Comparison of ENCODE assay signal across 8 cellular contexts in genomic region chr9:113150670-113151591, GRCh38. TPM values are rescaled to one million over a fixed set of nuclear protein-coding genes. Genes with fewer than 3 reads are reported as not detected.
DNase-seq lines count a peak whose midpoint lies in the region; ATAC-seq and TF ChIP-seq lines count a peak whose summit lies in the region.

SLC31A2 (plus strand) TSS chr9:113151007; CDS start chr9:113151075, 68 bp downstream.

- H3K4me3 ChIP-seq in SU-DHL-6 (ENCODE audit: insufficient read depth, low read length, poor library complexity, severe bottlenecking) (peak within 1 kb of the TSS; percentile 74), heart left ventricle (peak within 1 kb of the TSS; percentile 72 to 98 (median 94)), tibial nerve (peak within 1 kb of the TSS; percentile 75 to 98 (median 83))

- WGBS in heart left ventricle, 4 donors: 1% methylated on average over 48 to 87 of the region's 87 CpGs
- 1% methylated on average over 28 to 40 of the region's 87 CpGs for WGBS in tibial nerve, 2 donors

- no peaks in the 10 kb centered on the region for H3K36me3 ChIP-seq in SU-DHL-6 (ENCODE audit: low read length)
- no peaks in the 10 kb centered on the region for H3K36me3 ChIP-seq in heart left ventricle
- peaks cover 0 to 8% (median 0%) of the 10 kb centered on the region in 3 donors for H3K36me3 ChIP-seq in tibial nerve

- TF ChIP-seq CTCF in GM10248 (IDR thresholded peaks at IDR 0.05; ENCODE audit: control extremely low read depth, extremely low read depth, low read depth, missing control alignments) (peak; percentile 61), HFFc6 (IDR thresholded peaks at IDR 0.05) (peak; percentile 71), SU-DHL-6 (IDR thresholded peaks at IDR 0.05; ENCODE audit: insufficient read depth, low read length, poor library complexity, severe bottlenecking) (peak; percentile 32), heart left ventricle (IDR thresholded peaks at IDR 0.05) (peak in 10 of 12 donors; percentile 32 to 67 (median 44)), tibial nerve (IDR thresholded peaks at IDR 0.05) (peak; percentile 28 to 42 (median 38))

- no peaks in the 10 kb centered on the region for H3K9me3 Mint-ChIP-seq in HFFc6
- H3K9me3 Mint-ChIP-seq in activated naive CD8-positive, alpha-beta T cell treated with anti-CD3 and anti-CD28 coated beads, Interleukin-2, amount 50 U/mL, for 24 hours: no peaks in the 10 kb centered on the region

- POLR2A ChIA-PET in GM10248 (lab: Yijun Ruan, JAX): interaction anchor here (0.6 kb wide), 1 partner anchor 227 kb away, joined by 3 read pairs; no protein-coding TSS in a partner anchor

- peaks cover 17% of the 10 kb centered on the region for H3K27me3 Mint-ChIP-seq in HFFc6 (ENCODE audit: insufficient read depth)
- H3K27me3 Mint-ChIP-seq in activated naive CD8-positive, alpha-beta T cell treated with anti-CD3 and anti-CD28 coated beads, Interleukin-2, amount 50 U/mL, for 24 hours: peaks cover 2% of the 10 kb centered on the region

- H3K36me3 Mint-ChIP-seq in HFFc6 (ENCODE audit: low read depth): no peaks in the 10 kb centered on the region
- no peaks in the 10 kb centered on the region for H3K36me3 Mint-ChIP-seq in activated naive CD8-positive, alpha-beta T cell treated with anti-CD3 and anti-CD28 coated beads, Interleukin-2, amount 50 U/mL, for 24 hours (ENCODE audit: low read depth)

- H3K9ac ChIP-seq in SU-DHL-6 (ENCODE audit: low read length): peak within 1 kb of the TSS; percentile 66

- peak within 1 kb of the TSS; percentile 91 for H2AFZ ChIP-seq in SU-DHL-6 (ENCODE audit: low read depth, low read length, severe bottlenecking)

- no peaks in the 10 kb centered on the region for H4K20me1 ChIP-seq in SU-DHL-6 (ENCODE audit: low read depth, low read length)

- CTCF ChIA-PET in GM10248 (lab: Yijun Ruan, JAX): interaction anchor here (0.8 to 1.8 kb wide), 14 partner anchors 10 to 507 kb away, joined by 3 to 7 read pairs (median 4); partner anchors contain the start of genes CDC26 and PRPF4

- H3K4me3 Mint-ChIP-seq in HFFc6: peak within 1 kb of the TSS; percentile 75
- H3K4me3 Mint-ChIP-seq in activated naive CD8-positive, alpha-beta T cell treated with anti-CD3 and anti-CD28 coated beads, Interleukin-2, amount 50 U/mL, for 24 hours: peak within 1 kb of the TSS; percentile 76

- intact Hi-C loops in heart left ventricle (cut with DNase I): loop anchor here in 2 of 10 donors (1.0 to 10.0 kb wide), 4 partner anchors 70 to 251 kb away; partner anchors contain the start of genes ALAD (in 1 of the 2), CDC26 (in 1 of the 2), FKBP15 (in 1 of the 2) and PRPF4 (in 1 of the 2)

- peak in 1 of 2 donors; percentile 76 for TF ChIP-seq EP300 in tibial nerve (IDR thresholded peaks at IDR 0.05)

- H3K4me2 ChIP-seq in SU-DHL-6 (ENCODE audit: low read depth, low read length, poor library complexity, severe bottlenecking): peak within 1 kb of the TSS; percentile 67

- H3K4me1 ChIP-seq in heart left ventricle: peaks cover 0 to 59% (median 14%) of the 10 kb centered on the region in 12 donors
- peaks cover 0 to 50% (median 17%) of the 10 kb centered on the region in 4 donors for H3K4me1 ChIP-seq in tibial nerve

- TF ChIP-seq POLR2A in heart left ventricle (IDR thresholded peaks at IDR 0.05) (peak; percentile 14 to 82), tibial nerve (IDR thresholded peaks at IDR 0.05) (peak in 1 of 2 donors; percentile 56)

- H3K79me2 ChIP-seq in SU-DHL-6 (ENCODE audit: insufficient read depth, low read length): no peaks in the 10 kb centered on the region

- DNase-seq in GM10248 (ENCODE audit: extremely low spot score) (peak; percentile 91), HFFc6 (peak; percentile 69), NAMALWA (ENCODE audit: low spot score) (peak; percentile 91), heart left ventricle (peak; percentile 90 to 96 (median 91)), pons (ENCODE audit: low spot score) (peak; percentile 84), tibial nerve (ENCODE audit: low spot score in 2 of 2) (peak; percentile 73 to 79)
- peak; percentile 91 for DNase-seq in activated naive CD8-positive, alpha-beta T cell treated with anti-CD3 and anti-CD28 coated beads, Interleukin-2, amount 50 U/mL, for 24 hours

- peaks cover 38% of the 10 kb centered on the region for H3K4me1 Mint-ChIP-seq in HFFc6 (ENCODE audit: low read depth)
- H3K4me1 Mint-ChIP-seq in activated naive CD8-positive, alpha-beta T cell treated with anti-CD3 and anti-CD28 coated beads, Interleukin-2, amount 50 U/mL, for 24 hours: peaks cover 32% of the 10 kb centered on the region

- no peaks in the 10 kb centered on the region for H3K9me2 ChIP-seq in SU-DHL-6 (replicated peaks; ENCODE audit: insufficient read depth, low read length)

- ATAC-seq in activated naive CD8-positive, alpha-beta T cell treated with anti-CD3 and anti-CD28 coated beads, Interleukin-2, amount 50 U/mL, for 24 hours: peak; percentile 97
- ATAC-seq in heart left ventricle: peak; percentile 90 to 97 (median 95)

- peak within 1 kb of the TSS; percentile 30; the same call in 1 of the 2 replicates for H3K27ac Mint-ChIP-seq in HFFc6
- H3K27ac Mint-ChIP-seq in activated naive CD8-positive, alpha-beta T cell treated with anti-CD3 and anti-CD28 coated beads, Interleukin-2, amount 50 U/mL, for 24 hours: no peak within 1 kb of the TSS

- H3K9me3 ChIP-seq in SU-DHL-6 (ENCODE audit: insufficient read depth, low read length) (no peaks in the 10 kb centered on the region), heart left ventricle (no peaks in the 10 kb centered on the region), tibial nerve (no peaks in the 10 kb centered on the region)

- H3F3A ChIP-seq in SU-DHL-6 (ENCODE audit: insufficient read depth): no peaks in the 10 kb centered on the region

- no peak within 1 kb of the TSS for H3K27ac ChIP-seq in SU-DHL-6 (ENCODE audit: low read depth, low read length)
- peak within 1 kb of the TSS; percentile 48 to 91 (median 80) for H3K27ac ChIP-seq in heart left ventricle
- H3K27ac ChIP-seq in tibial nerve: peak within 1 kb of the TSS; percentile 64 to 94 (median 90)

- no peaks in the 10 kb centered on the region for H3K27me3 ChIP-seq in SU-DHL-6 (ENCODE audit: low read length)
- no peaks in the 10 kb centered on the region for H3K27me3 ChIP-seq in heart left ventricle
- no peaks in the 10 kb centered on the region for H3K27me3 ChIP-seq in tibial nerve

RNA-seq across cellular contexts. Expression of gene SLC31A2, which starts in this region (rescaled TPM):
- 10 to 100 TPM in 1 of 6 experiments, 1 to 10 TPM in 5; 7.5 to 11.3 (median 9.4) TPM for total RNA-seq in HFFc6 (2021; fragmentation: NEBNext Ultra II Directional; extraction: Animal tissue kit (Norgen Biotek cat#: 25700))
- 10 to 100 TPM in 6 of 9 donors, 1 to 10 TPM in 3; 5.2 to 26.4 (median 13.8) TPM for total RNA-seq in heart left ventricle
- 10 to 100 TPM in 1 of 2 donors, 1 to 10 TPM in 1; 9.6 to 17.8 TPM for polyA plus RNA-seq in heart left ventricle
- total RNA-seq in tibial nerve: 10 to 100 TPM; 25.3 to 50.4 (median 39.9) TPM
